ENCODE assay signal across 9 cellular contexts in genomic region chr2:191845876-191846786, GRCh38. TPM values are rescaled to one million over a fixed set of nuclear protein-coding genes. Genes with fewer than 3 reads are reported as not detected.
DNase-seq lines count a peak whose midpoint lies in the region; ATAC-seq and TF ChIP-seq lines count a peak whose summit lies in the region.
"Had no signal": no experiment of that assay in that cellular context is flagged by ENCODE, and none has a peak within 500 bp of the region (broad histone marks: within the 10 kb centered on the region; RNA-seq: fewer than 3 reads in every experiment).

No MANE protein-coding gene starts in this region.

- in situ Hi-C loops in ACHN (cut with HindIII; ENCODE audit: low pct_ligation_motif_present, low pct_unique_long_range_greater_than_20kb, low sequenced_read_pairs) = no loop called here

- POLR2A ChIA-PET in HEK293T (lab: Yijun Ruan, JAX) = no interaction called here

- CTCF ChIA-PET in HEK293T (lab: Yijun Ruan, JAX) = no interaction called here

- ATAC-seq in HG03066 (IDR thresholded peaks at IDR 0.05; ENCODE audit: low read depth, unreplicated experiment) (peak; percentile 21), HG03159 (IDR thresholded peaks at IDR 0.05; ENCODE audit: unreplicated experiment) (no peak)
- ATAC-seq: CD8-positive, alpha-beta T cell had no signal

- DNase-seq in ACHN (peak; percentile 49), dermis blood vessel endothelial cell (peak; percentile 56), myocyte (ENCODE audit: low read depth) (peak; percentile 51), HEK293T (ENCODE audit: extremely low spot score) (no peak), DMS114 treated with DMSO at 0.1 percent for 48 hours (lab: John Stamatoyannopoulos, UW; ENCODE audit: unreplicated experiment) (no peak)
- no peak for DNase-seq in activated T-cell treated with anti-CD3 and anti-CD28 coated beads, Interleukin-2, amount 50 U/mL, for 1 hour
- DNase-seq: CD8-positive, alpha-beta T cell had no signal

TF ChIP-seq in HEK293T, 16 proteins besides CTCF, POLR2A, EP300 and RAD21:
- TF ChIP-seq HDGF (IDR thresholded peaks at IDR 0.05; ENCODE audit: borderline replicate concordance) (no peak), ARNT (IDR thresholded peaks at IDR 0.05) (no peak), ZNF384 (IDR thresholded peaks at IDR 0.05) (no peak), SUZ12 (IDR thresholded peaks at IDR 0.05) (no peak), CTBP1 (IDR thresholded peaks at IDR 0.05; ENCODE audit: borderline replicate concordance) (no peak), LEF1 (IDR thresholded peaks at IDR 0.05; ENCODE audit: borderline replicate concordance) (no peak), NFRKB (IDR thresholded peaks at IDR 0.05) (no peak), FOXM1 (IDR thresholded peaks at IDR 0.05; ENCODE audit: borderline replicate concordance) (no peak)

RNA-seq across cellular contexts. Expression of gene CAVIN2, which starts 0.8 kb away (rescaled TPM):
- total RNA-seq in dermis blood vessel endothelial cell (430 and 571 TPM in 2 replicates), myocyte (56.5 and 57.8 TPM in 2 replicates)
- 36.2 TPM for polyA plus RNA-seq in myocyte (2012)
- total RNA-seq: CD8-positive, alpha-beta T cell had no signal

Comparison
In these comparisons a context has a peak if more than half of its experiments do, and no peak if none do; other contexts are left out.
1. DNase-seq: peak in ACHN (single experiment), dermis blood vessel endothelial cell (single experiment) and myocyte (single experiment); none in activated T-cell treated with anti-CD3 and anti-CD28 coated beads, Interleukin-2, amount 50 U/mL, for 1 hour (single experiment), HEK293T (single experiment) and DMS114 treated with DMSO at 0.1 percent for 48 hours (single experiment).